In the genomic region with DNA sequence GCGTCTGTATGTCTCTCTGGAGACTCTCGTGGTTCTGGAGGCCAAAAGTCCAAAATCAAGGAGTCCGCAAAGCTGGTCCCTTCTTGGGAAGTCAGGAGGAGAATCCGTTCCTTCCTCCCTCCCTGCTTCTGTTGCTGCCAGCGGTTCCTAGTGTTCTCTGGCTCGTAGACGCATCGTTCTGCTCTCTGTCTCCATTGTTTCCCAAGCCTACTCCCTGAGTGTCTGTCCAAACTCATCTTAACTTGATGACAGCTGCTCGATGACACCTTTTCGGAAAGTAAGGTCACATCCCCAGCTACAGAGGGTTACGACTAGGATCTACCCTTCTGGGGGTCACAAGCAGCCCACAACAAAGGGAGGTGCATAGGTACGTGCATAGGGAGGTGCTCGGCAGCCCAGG, we compare ENCODE assay signal across 16 cellular contexts.
A peak's percentile ranks its signal among the peaks of the same experiment; 100 is the strongest.
DNase-seq lines count a peak whose midpoint lies in the region; ATAC-seq and TF ChIP-seq lines count a peak whose summit lies in the region.
"Had no signal": no experiment of that assay in that cellular context is flagged by ENCODE, and none has a peak within 500 bp of the region (broad histone marks: within the 10 kb centered on the region; RNA-seq: fewer than 3 reads in every experiment).

No MANE protein-coding gene starts in this region.

- no peak for TF ChIP-seq CTCF in left ventricle myocardium inferior (IDR thresholded peaks at IDR 0.05; ENCODE audit: borderline replicate concordance)
- TF ChIP-seq CTCF in stomach (IDR thresholded peaks at IDR 0.05) = no peak
- TF ChIP-seq CTCF in Calu3 (IDR thresholded peaks at IDR 0.05; ENCODE audit: unreplicated experiment) = no peak

- no peak for DNase-seq in Right ventricle myocardium superior
- no peak for DNase-seq in left ventricle myocardium inferior
- DNase-seq in stomach = no peak
- no peak for DNase-seq in stimulated activated naive CD8-positive, alpha-beta T cell treated with anti-CD3 and anti-CD28 coated beads, Interleukin-15, Interleukin-2, amounts not matched to agents 100 U/mL and 50 U/mL, for 24 hours
- no peak for DNase-seq in activated CD4-positive, alpha-beta memory T cell treated with anti-CD3 and anti-CD28 coated beads for 36 hours
- no peak for DNase-seq in Calu3
- DNase-seq: CD8-positive, alpha-beta T cell; COR-L47; DND-41; GDM1; GOT3; H9 had no signal

- no peaks in the 10 kb centered on the region for H3K9me3 Mint-ChIP-seq in activated CD4-positive, alpha-beta memory T cell treated with anti-CD3 and anti-CD28 coated beads for 36 hours
- H3K9me3 Mint-ChIP-seq in Calu3 (ENCODE audit: low read depth, unreplicated experiment) = no peaks in the 10 kb centered on the region
- H3K9me3 Mint-ChIP-seq: CD8-positive, alpha-beta T cell; H9 had no signal

- H3K36me3 Mint-ChIP-seq in activated CD4-positive, alpha-beta memory T cell treated with anti-CD3 and anti-CD28 coated beads for 36 hours = no peaks in the 10 kb centered on the region
- no peaks in the 10 kb centered on the region for H3K36me3 Mint-ChIP-seq in Calu3 (ENCODE audit: insufficient read depth, unreplicated experiment)
- H3K36me3 Mint-ChIP-seq: CD14-positive monocyte; CD8-positive, alpha-beta T cell had no signal

- no peak for TF ChIP-seq POLR2A in stomach (IDR thresholded peaks at IDR 0.05)

- no peak overlapping the region for H3K27ac Mint-ChIP-seq in activated CD4-positive, alpha-beta memory T cell treated with anti-CD3 and anti-CD28 coated beads for 36 hours
- no peak overlapping the region for H3K27ac Mint-ChIP-seq in Calu3 (ENCODE audit: unreplicated experiment)
- H3K27ac Mint-ChIP-seq: CD8-positive, alpha-beta T cell; H9 had no signal

- H3K4me3 ChIP-seq in left ventricle myocardium inferior (no peak overlapping the region), muscle layer of duodenum (ENCODE audit: low read depth in 1 of 2, low read length in 2 of 2) (no peak overlapping the region), stomach (no peak overlapping the region)

- no TSS peak for BruUV-seq in Calu3 (replicated peaks; lab: Mats Ljungman, UMichigan)

- CTCF ChIA-PET in activated CD4-positive, alpha-beta memory T cell treated with anti-CD3 and anti-CD28 coated beads for 36 hours (lab: Charles Lee) = no interaction called here
- CTCF ChIA-PET in Calu3 (lab: Charles Lee) = interaction anchor here (1.2 kb wide), 1 partner anchor 88 kb away, joined by 3 read pairs; no protein-coding TSS in a partner anchor

- POLR2A ChIA-PET in activated CD4-positive, alpha-beta memory T cell treated with anti-CD3 and anti-CD28 coated beads for 36 hours (lab: Charles Lee) = no interaction called here

- H3K27me3 Mint-ChIP-seq in activated CD4-positive, alpha-beta memory T cell treated with anti-CD3 and anti-CD28 coated beads for 36 hours = peaks cover 1% of the 10 kb centered on the region
- H3K27me3 Mint-ChIP-seq in Calu3 (ENCODE audit: unreplicated experiment) = peaks cover 98% of the 10 kb centered on the region

- intact Hi-C loops in Right ventricle myocardium superior (cut with DNase I) = no loop called here
- intact Hi-C loops in left ventricle myocardium inferior (cut with micrococcal nuclease) = no loop called here
- intact Hi-C loops in stomach (cut with DNase I; ENCODE audit: low total_unique reads) = no loop called here
- intact Hi-C loops in activated CD4-positive, alpha-beta memory T cell treated with anti-CD3 and anti-CD28 coated beads for 36 hours (cut with micrococcal nuclease) = no loop called here
- intact Hi-C loops in Calu3 (cut with micrococcal nuclease; ENCODE audit: unreplicated experiment) = no loop called here

- peak; percentile 15 for ATAC-seq in Right ventricle myocardium superior (ENCODE audit: poor library complexity)
- ATAC-seq in stimulated activated naive CD8-positive, alpha-beta T cell treated with anti-CD3 and anti-CD28 coated beads, Interleukin-15, Interleukin-2, amounts not matched to agents 100 U/mL and 50 U/mL, for 24 hours = no peak
- ATAC-seq in GM18519 (IDR thresholded peaks at IDR 0.05; ENCODE audit: low FRiP score, unreplicated experiment) = no peak
- ATAC-seq: CD8-positive, alpha-beta T cell had no signal

- H3K9me3 ChIP-seq in left ventricle myocardium inferior (replicated peaks) = no peaks in the 10 kb centered on the region
- H3K9me3 ChIP-seq in muscle layer of duodenum (ENCODE audit: control insufficient read depth in 1 of 2, low read length in 2 of 2) = no peaks in the 10 kb centered on the region
- H3K9me3 ChIP-seq in stomach = no peaks in the 10 kb centered on the region

- H3K4me3 Mint-ChIP-seq in activated CD4-positive, alpha-beta memory T cell treated with anti-CD3 and anti-CD28 coated beads for 36 hours = no peak overlapping the region
- no peak overlapping the region for H3K4me3 Mint-ChIP-seq in Calu3 (ENCODE audit: low read depth, unreplicated experiment)
- H3K4me3 Mint-ChIP-seq: CD14-positive monocyte; CD8-positive, alpha-beta T cell; H9 had no signal

- no peak for TF ChIP-seq EP300 in stomach (IDR thresholded peaks at IDR 0.05)

- WGBS in stomach, 5 donors = 77 to 86% (median 78%) methylated on average over 11 to 13 of the region's 13 CpGs

- H3K36me3 ChIP-seq in left ventricle myocardium inferior = no peaks in the 10 kb centered on the region
- H3K36me3 ChIP-seq in muscle layer of duodenum (ENCODE audit: control insufficient read depth in 1 of 2, insufficient read depth in 2 of 2, low read length in 2 of 2) = no peaks in the 10 kb centered on the region
- H3K36me3 ChIP-seq in stomach = no peaks in the 10 kb centered on the region

- H3K27ac ChIP-seq in left ventricle myocardium inferior (replicated peaks) (no peak overlapping the region), muscle layer of duodenum (ENCODE audit: low read length) (peak overlapping the region; percentile 49), stomach (peak overlapping the region in 4 of 5 donors; percentile 81 to 90 (median 84))
- H3K27ac ChIP-seq: 22Rv1 had no signal

- no peaks in the 10 kb centered on the region for H3K4me1 Mint-ChIP-seq in activated CD4-positive, alpha-beta memory T cell treated with anti-CD3 and anti-CD28 coated beads for 36 hours (ENCODE audit: low read depth)
- no peaks in the 10 kb centered on the region for H3K4me1 Mint-ChIP-seq in Calu3 (ENCODE audit: low read depth, unreplicated experiment)
- H3K4me1 Mint-ChIP-seq: CD14-positive monocyte had no signal

- H3K4me1 ChIP-seq in left ventricle myocardium inferior (no peaks in the 10 kb centered on the region), muscle layer of duodenum (ENCODE audit: control insufficient read depth in 1 of 2, insufficient read depth in 2 of 2, low read length in 2 of 2) (peaks cover 9 to 47% of the 10 kb centered on the region in 2 donors), stomach (peaks cover 5 to 49% (median 23%) of the 10 kb centered on the region in 4 donors)

- H3K27me3 ChIP-seq in left ventricle myocardium inferior (ENCODE audit: low read depth) = peaks cover 49% of the 10 kb centered on the region
- H3K27me3 ChIP-seq in muscle layer of duodenum (ENCODE audit: low read depth, low read length) = no peaks in the 10 kb centered on the region
- H3K27me3 ChIP-seq in stomach = no peaks in the 10 kb centered on the region
